8 cellular contexts compared by ENCODE assay signal in genomic region chr7:151428393-151429231, GRCh38. TPM values are rescaled to one million over a fixed set of nuclear protein-coding genes. Genes with fewer than 3 reads are reported as not detected.
A peak's percentile ranks its signal among the peaks of the same experiment; 100 is the strongest.
DNase-seq lines count a peak whose midpoint lies in the region; ATAC-seq and TF ChIP-seq lines count a peak whose summit lies in the region.

No MANE protein-coding gene starts in this region.

- intact Hi-C loops in ovary (cut with DNase I), result no loop called here

- POLR2A ChIA-PET in CD8-positive, alpha-beta memory T cell (lab: Charles Lee), result interaction anchor here (0.6 kb wide), 1 partner anchor 12 kb away, joined by 3 read pairs; no protein-coding TSS in a partner anchor

- no peak for TF ChIP-seq POLR2A in ovary (IDR thresholded peaks at IDR 0.05)

- no peak for TF ChIP-seq EP300 in ovary (IDR thresholded peaks at IDR 0.05)

- H3K4me3 Mint-ChIP-seq in CD8-positive, alpha-beta memory T cell, result peak overlapping the region in 5 of 7 donors; percentile 5 to 70 (median 34)

- no peak for TF ChIP-seq CTCF in ovary (IDR thresholded peaks at IDR 0.05)

- no peaks in the 10 kb centered on the region for H3K36me3 ChIP-seq in CD8-positive, alpha-beta memory T cell (ENCODE audit: insufficient read depth, low read length)
- H3K36me3 ChIP-seq in duodenal mucosa (ENCODE audit: control insufficient read depth in 1 of 2, insufficient read depth in 2 of 2, low read length in 2 of 2) (no peaks in the 10 kb centered on the region), ovary (no peaks in the 10 kb centered on the region)

- H3K27ac ChIP-seq in CD8-positive, alpha-beta memory T cell (ENCODE audit: low read depth, low read length), result no peak overlapping the region
- H3K27ac ChIP-seq in duodenal mucosa (ENCODE audit: low read depth, low read length) (peak overlapping the region; percentile 35), ovary (peak overlapping the region; percentile 57 to 58)

- H3K36me3 Mint-ChIP-seq in CD8-positive, alpha-beta memory T cell, result no peaks in the 10 kb centered on the region

- no peak overlapping the region for H3K9ac ChIP-seq in duodenal mucosa (ENCODE audit: low read depth in 1 of 2, low read length in 2 of 2)

- no peaks in the 10 kb centered on the region for H3K9me3 Mint-ChIP-seq in CD8-positive, alpha-beta memory T cell

- H3K4me3 ChIP-seq in CD8-positive, alpha-beta memory T cell (ENCODE audit: low read length), result peak overlapping the region; percentile 15
- no peak overlapping the region for H3K4me3 ChIP-seq in duodenal mucosa (ENCODE audit: low read depth in 1 of 2, low read length in 2 of 2)
- no peak overlapping the region for H3K4me3 ChIP-seq in ovary

- no peaks in the 10 kb centered on the region for H3K27me3 ChIP-seq in CD8-positive, alpha-beta memory T cell (ENCODE audit: insufficient read depth, low read length, poor library complexity, severe bottlenecking)
- H3K27me3 ChIP-seq in duodenal mucosa (ENCODE audit: control insufficient read depth in 1 of 2, insufficient read depth in 2 of 2, low read length in 2 of 2), result no peaks in the 10 kb centered on the region
- H3K27me3 ChIP-seq in ovary, result no peaks in the 10 kb centered on the region

- CTCF ChIA-PET in CD8-positive, alpha-beta memory T cell (lab: Charles Lee), result interaction anchor here (2.4 to 3.3 kb wide), 2 partner anchors 19 to 20 kb away, joined by 14 to 17 read pairs; no protein-coding TSS in a partner anchor

- H3K27ac Mint-ChIP-seq in CD8-positive, alpha-beta memory T cell, result peak overlapping the region; percentile 55 to 93 (median 84)

- no peaks in the 10 kb centered on the region for H3K9me3 ChIP-seq in CD8-positive, alpha-beta memory T cell (ENCODE audit: low read length)
- H3K9me3 ChIP-seq in duodenal mucosa (ENCODE audit: control insufficient read depth in 1 of 2, low read length in 2 of 2) (no peaks in the 10 kb centered on the region), ovary (no peaks in the 10 kb centered on the region)

- H3K4me1 ChIP-seq in CD8-positive, alpha-beta memory T cell (ENCODE audit: insufficient read depth, low read length), result peaks cover 72% of the 10 kb centered on the region
- peaks cover 14 to 28% of the 10 kb centered on the region in 2 donors for H3K4me1 ChIP-seq in duodenal mucosa (ENCODE audit: control insufficient read depth in 1 of 2, insufficient read depth in 2 of 2, low read length in 2 of 2)
- H3K4me1 ChIP-seq in ovary (ENCODE audit: insufficient read depth), result peaks cover 5% of the 10 kb centered on the region

- 23 to 43% (median 33%) methylated on average over 12 to 13 of the region's 13 CpGs for WGBS in ovary, 3 donors

- ATAC-seq in HG03342 (IDR thresholded peaks at IDR 0.05; ENCODE audit: unreplicated experiment) (no peak), GM19351 (IDR thresholded peaks at IDR 0.05; ENCODE audit: unreplicated experiment) (no peak), HG03135 (IDR thresholded peaks at IDR 0.05; ENCODE audit: unreplicated experiment) (no peak)

- DNase-seq in CD8-positive, alpha-beta memory T cell, result no peak
- peak; percentile 3 for DNase-seq in MV-4-11 (lab: John Stamatoyannopoulos, UW)
- peak in 4 of 5 donors; percentile 54 to 72 (median 59) for DNase-seq in ovary
- no peak for DNase-seq in SIG-M5 treated with dmso at 0.1 percent for 504 hours (lab: John Stamatoyannopoulos, UW; ENCODE audit: unreplicated experiment)

- H3K27me3 Mint-ChIP-seq in CD8-positive, alpha-beta memory T cell, result no peaks in the 10 kb centered on the region

- H3K4me1 Mint-ChIP-seq in CD8-positive, alpha-beta memory T cell, result peaks cover 44 to 57% (median 45%) of the 10 kb centered on the region in 3 donors

RNA-seq across cellular contexts. Expression of gene CRYGN, which starts 11.3 kb away (rescaled TPM):
- not detected for total RNA-seq in CD8-positive, alpha-beta memory T cell
- polyA plus RNA-seq in CD8-positive, alpha-beta memory T cell, result 0.41 TPM
- 1 to 10 TPM in 2 of 7 donors, under 1 TPM in 3, not detected in 2; 0.43 to 2.3 (median 0.95) TPM for total RNA-seq in ovary
- under 1 TPM; 0.24 to 0.53 TPM for polyA plus RNA-seq in ovary

RNA-seq across cellular contexts. Expression of gene WDR86, which starts 18.8 kb away (rescaled TPM):
- under 1 TPM; 0.55 to 0.59 TPM for total RNA-seq in CD8-positive, alpha-beta memory T cell
- polyA plus RNA-seq in CD8-positive, alpha-beta memory T cell, result 10.4 TPM
- total RNA-seq in ovary, result 10 to 100 TPM in 5 of 7 donors, 1 to 10 TPM in 2; 1.2 to 43.4 (median 19.4) TPM
- 1 to 10 TPM in 1 of 2 donors, under 1 TPM in 1; 0.77 to 3.1 TPM for polyA plus RNA-seq in ovary

Comparison
In these comparisons a context has a peak if more than half of its experiments do, and no peak if none do; other contexts are left out.
1. DNase-seq: peak in MV-4-11 (single experiment) and ovary (4 of 5); none in CD8-positive, alpha-beta memory T cell (0 of 5) and SIG-M5 treated with dmso at 0.1 percent for 504 hours (single experiment).